In the genomic region with DNA sequence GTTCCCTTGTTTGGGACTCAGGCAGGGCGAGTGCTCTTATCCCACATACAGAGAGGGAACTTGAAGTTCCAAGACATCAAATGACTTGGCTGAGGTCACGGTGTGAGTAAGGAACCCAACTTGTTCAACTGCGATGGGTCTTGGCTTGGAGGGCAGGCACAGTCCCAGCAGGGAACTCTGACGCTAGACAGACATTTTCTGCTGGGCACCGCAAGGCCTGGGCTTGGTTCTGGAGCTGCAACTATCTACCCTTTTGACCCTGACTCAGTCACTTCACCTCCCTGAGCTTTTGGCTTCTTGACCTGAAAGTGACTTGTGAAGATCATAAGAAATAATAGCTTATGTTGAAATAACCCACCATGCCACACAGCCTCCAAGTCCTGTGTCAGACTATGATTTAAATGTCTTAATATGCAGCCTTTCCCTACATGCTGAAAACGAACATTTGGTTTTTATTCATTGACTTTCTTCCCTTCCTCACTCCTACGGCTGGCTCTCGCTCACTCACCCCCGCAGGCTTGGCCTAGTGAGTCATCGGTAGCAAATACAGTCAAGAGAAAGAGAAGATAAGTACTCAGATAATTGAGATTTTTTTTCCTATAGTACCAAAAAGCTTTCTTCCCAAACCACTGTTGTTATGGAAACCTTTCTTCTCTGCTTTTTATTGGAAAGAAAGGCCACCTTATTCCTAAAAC, we compare ENCODE assay signal across 1 cellular context.
TF ChIP-seq lines count a peak whose summit lies in the region.

No MANE protein-coding gene starts in this region.

TF ChIP-seq in H1, 55 proteins besides CTCF, POLR2A, EP300 and RAD21 (continued from another document):
- TF ChIP-seq CTBP2 (IDR thresholded peaks at IDR 0.05; ENCODE audit: borderline replicate concordance, insufficient read depth, insufficient read length, low read length) (no peak), SUZ12 (IDR thresholded peaks at IDR 0.05; ENCODE audit: low read length) (no peak), EGR1 (IDR thresholded peaks at IDR 0.05; ENCODE audit: borderline replicate concordance, low read depth, low read length) (no peak), SIN3A (conservative IDR thresholded peaks at IDR 0.05 in 1 of 2, IDR thresholded peaks at IDR 0.05 in 1 of 2; ENCODE audit: low read depth in 1 of 2, low read length in 2 of 2) (no peak), CEBPB (IDR thresholded peaks at IDR 0.05; ENCODE audit: low read depth, low read length) (no peak), EZH2 (IDR thresholded peaks at IDR 0.05; ENCODE audit: low read depth, low read length, severe bottlenecking) (no peak), YY1 (IDR thresholded peaks at IDR 0.05; ENCODE audit: low read depth, low read length) (no peak)
